Comparison of ENCODE assay signal across 21 cellular contexts in genomic region chr4:145083891-145084640, GRCh38. TPM values are rescaled to one million over a fixed set of nuclear protein-coding genes. Genes with fewer than 3 reads are reported as not detected.
DNase-seq lines count a peak whose midpoint lies in the region; ATAC-seq, FAIRE-seq and TF ChIP-seq lines count a peak whose summit lies in the region.
"Had no signal": no experiment of that assay in that cellular context is flagged by ENCODE, and none has a peak within 500 bp of the region (broad histone marks: within the 10 kb centered on the region; RNA-seq: fewer than 3 reads in every experiment).

No MANE protein-coding gene starts in this region.

- no peaks in the 10 kb centered on the region for H3K9me3 Mint-ChIP-seq in activated CD4-positive, alpha-beta T cell treated with anti-CD3 and anti-CD28 coated beads for 36 hours (ENCODE audit: low read depth)
- H3K9me3 Mint-ChIP-seq in natural killer cell: no peaks in the 10 kb centered on the region
- H3K9me3 Mint-ChIP-seq: activated naive CD4-positive, alpha-beta T cell treated with anti-CD3 and anti-CD28 coated beads, Interleukin-2, amount 50 U/mL, for 24 hours; immature natural killer cell had no signal

- H3K36me3 Mint-ChIP-seq in activated CD4-positive, alpha-beta T cell treated with anti-CD3 and anti-CD28 coated beads for 36 hours (ENCODE audit: low read depth): peaks cover 32% of the 10 kb centered on the region
- peaks cover 8% of the 10 kb centered on the region for H3K36me3 Mint-ChIP-seq in natural killer cell

- ATAC-seq in activated CD4-positive, alpha-beta T cell treated with anti-CD3 and anti-CD28 coated beads for 36 hours: peak; percentile 60
- ATAC-seq in natural killer cell: no peak
- ATAC-seq in GM21737 (IDR thresholded peaks at IDR 0.05; ENCODE audit: unreplicated experiment): no peak
- ATAC-seq: sciatic nerve had no signal

- H3K4me3 ChIP-seq in bronchial epithelial cell (ENCODE audit: low read depth, low read length) (no peak overlapping the region), tibial artery (no peak overlapping the region)
- H3K4me3 ChIP-seq: transverse colon had no signal

- intact Hi-C loops in activated CD4-positive, alpha-beta T cell treated with anti-CD3 and anti-CD28 coated beads for 36 hours (cut with DNase I, micrococcal nuclease): no loop called here
- intact Hi-C loops in natural killer cell (cut with micrococcal nuclease) (no loop called here), tibial artery (cut with DNase I; ENCODE audit: low total_unique reads) (no loop called here)

- peaks cover 11% of the 10 kb centered on the region for H3K4me1 Mint-ChIP-seq in activated CD4-positive, alpha-beta T cell treated with anti-CD3 and anti-CD28 coated beads for 36 hours
- H3K4me1 Mint-ChIP-seq in natural killer cell: peaks cover 8 to 17% of the 10 kb centered on the region in 2 donors

- TF ChIP-seq CTCF in bronchial epithelial cell (IDR thresholded peaks at IDR 0.05; ENCODE audit: insufficient read depth, low read length, severe bottlenecking) (no peak), natural killer cell (IDR thresholded peaks at IDR 0.05) (no peak), tibial artery (IDR thresholded peaks at IDR 0.05) (no peak)

- H3K27me3 ChIP-seq in bronchial epithelial cell (ENCODE audit: control insufficient read depth, insufficient read depth, low read length): no peaks in the 10 kb centered on the region
- H3K27me3 ChIP-seq in tibial artery: no peaks in the 10 kb centered on the region
- H3K27me3 ChIP-seq: transverse colon had no signal

- H3K4me1 ChIP-seq in tibial artery: no peaks in the 10 kb centered on the region
- H3K4me1 ChIP-seq: transverse colon had no signal

- H3K27ac Mint-ChIP-seq in activated CD4-positive, alpha-beta T cell treated with anti-CD3 and anti-CD28 coated beads for 36 hours: no peak overlapping the region
- peak overlapping the region; percentile 35 to 45 for H3K27ac Mint-ChIP-seq in natural killer cell
- H3K27ac Mint-ChIP-seq: activated naive CD4-positive, alpha-beta T cell treated with anti-CD3 and anti-CD28 coated beads, Interleukin-2, amount 50 U/mL, for 24 hours; immature natural killer cell had no signal

- peak; percentile 20 for DNase-seq in activated CD4-positive, alpha-beta T cell treated with anti-CD3 and anti-CD28 coated beads for 36 hours
- no peak for DNase-seq in activated CD4-positive, alpha-beta T cell treated with anti-CD3 and anti-CD28 coated beads for 1 hour
- peak; percentile 46 for DNase-seq in OCI-M1 (lab: John Stamatoyannopoulos, UW)
- DNase-seq in bronchial epithelial cell (ENCODE audit: low read depth): peak; percentile 66
- DNase-seq in natural killer cell: no peak
- no peak for DNase-seq in tibial artery
- no peak for DNase-seq in stimulated activated naive CD4-positive, alpha-beta T cell (lab: John Stamatoyannopoulos, UW)
- DNase-seq: C1 segment of cervical spinal cord; cerebellar nuclear complex; DMS53; GOT3; immature natural killer cell; NCI-H2081; NCI-H774; stimulated activated CD4-positive, alpha-beta T cell treated with anti-CD3 and anti-CD28 coated beads, Interleukin-4, amount 100 ng/mL, for 1 hour; transverse colon; WERI-Rb-1 had no signal

- FAIRE-seq in bronchial epithelial cell (lab: Jason Lieb, UNC): no peak

- no peak overlapping the region for H3K27ac ChIP-seq in tibial artery
- H3K27ac ChIP-seq: 22Rv1, transverse colon, WERI-Rb-1 had no signal

- no peaks in the 10 kb centered on the region for H3K27me3 Mint-ChIP-seq in activated CD4-positive, alpha-beta T cell treated with anti-CD3 and anti-CD28 coated beads for 36 hours
- H3K27me3 Mint-ChIP-seq in natural killer cell (ENCODE audit: low read depth in 2 of 2): no peaks in the 10 kb centered on the region
- H3K27me3 Mint-ChIP-seq: activated naive CD4-positive, alpha-beta T cell treated with anti-CD3 and anti-CD28 coated beads, Interleukin-2, amount 50 U/mL, for 24 hours had no signal

- POLR2A ChIA-PET in activated CD4-positive, alpha-beta T cell treated with anti-CD3 and anti-CD28 coated beads for 36 hours (lab: Charles Lee): no interaction called here

- no peak overlapping the region for H3K4me3 Mint-ChIP-seq in activated CD4-positive, alpha-beta T cell treated with anti-CD3 and anti-CD28 coated beads for 36 hours
- no peak overlapping the region for H3K4me3 Mint-ChIP-seq in natural killer cell
- H3K4me3 Mint-ChIP-seq: activated naive CD4-positive, alpha-beta T cell treated with anti-CD3 and anti-CD28 coated beads, Interleukin-2, amount 50 U/mL, for 24 hours; immature natural killer cell had no signal

- CTCF ChIA-PET in activated CD4-positive, alpha-beta T cell treated with anti-CD3 and anti-CD28 coated beads for 36 hours (lab: Charles Lee): interaction anchor here (1.0 to 1.5 kb wide), 2 partner anchors 8 to 94 kb away, joined by 3 to 4 read pairs; no protein-coding TSS in a partner anchor

- H3K36me3 ChIP-seq in bronchial epithelial cell (ENCODE audit: control insufficient read depth, insufficient read depth, low read length) (no peaks in the 10 kb centered on the region), tibial artery (peaks cover 11 to 23% (median 21%) of the 10 kb centered on the region in 3 donors)

- no peaks in the 10 kb centered on the region for H3K9me3 ChIP-seq in tibial artery
- H3K9me3 ChIP-seq: transverse colon had no signal

RNA-seq across cellular contexts. Expression of gene ANAPC10, which starts 13.9 kb away (rescaled TPM):
- 10 to 100 TPM; 27.7 to 31.5 TPM for total RNA-seq in activated CD4-positive, alpha-beta T cell treated with anti-CD3 and anti-CD28 coated beads for 36 hours
- total RNA-seq in bronchial epithelial cell: 27.1 and 27.4 TPM in 2 replicates
- 10 to 100 TPM; 27.9 to 37.7 (median 37.7) TPM for total RNA-seq in natural killer cell

RNA-seq across cellular contexts. Expression of gene ABCE1, which starts 14.0 kb away (rescaled TPM):
- 100 to 1,000 TPM; 148 to 172 TPM for total RNA-seq in activated CD4-positive, alpha-beta T cell treated with anti-CD3 and anti-CD28 coated beads for 36 hours
- total RNA-seq in bronchial epithelial cell (96.0 and 186 TPM in 2 replicates), natural killer cell (10 to 100 TPM; 25.8 to 33.8 (median 31.7) TPM)

Comparison
In these comparisons a context has a peak if more than half of its experiments do, and no peak if none do; other contexts are left out.
1. DNase-seq: peak in activated CD4-positive, alpha-beta T cell treated with anti-CD3 and anti-CD28 coated beads for 36 hours (single experiment), OCI-M1 (single experiment) and bronchial epithelial cell (single experiment); none in activated CD4-positive, alpha-beta T cell treated with anti-CD3 and anti-CD28 coated beads for 1 hour (single experiment), natural killer cell (single experiment), tibial artery (0 of 2) and stimulated activated naive CD4-positive, alpha-beta T cell (0 of 6).